ENCODE assay signal across 8 cellular contexts in the genomic region with DNA sequence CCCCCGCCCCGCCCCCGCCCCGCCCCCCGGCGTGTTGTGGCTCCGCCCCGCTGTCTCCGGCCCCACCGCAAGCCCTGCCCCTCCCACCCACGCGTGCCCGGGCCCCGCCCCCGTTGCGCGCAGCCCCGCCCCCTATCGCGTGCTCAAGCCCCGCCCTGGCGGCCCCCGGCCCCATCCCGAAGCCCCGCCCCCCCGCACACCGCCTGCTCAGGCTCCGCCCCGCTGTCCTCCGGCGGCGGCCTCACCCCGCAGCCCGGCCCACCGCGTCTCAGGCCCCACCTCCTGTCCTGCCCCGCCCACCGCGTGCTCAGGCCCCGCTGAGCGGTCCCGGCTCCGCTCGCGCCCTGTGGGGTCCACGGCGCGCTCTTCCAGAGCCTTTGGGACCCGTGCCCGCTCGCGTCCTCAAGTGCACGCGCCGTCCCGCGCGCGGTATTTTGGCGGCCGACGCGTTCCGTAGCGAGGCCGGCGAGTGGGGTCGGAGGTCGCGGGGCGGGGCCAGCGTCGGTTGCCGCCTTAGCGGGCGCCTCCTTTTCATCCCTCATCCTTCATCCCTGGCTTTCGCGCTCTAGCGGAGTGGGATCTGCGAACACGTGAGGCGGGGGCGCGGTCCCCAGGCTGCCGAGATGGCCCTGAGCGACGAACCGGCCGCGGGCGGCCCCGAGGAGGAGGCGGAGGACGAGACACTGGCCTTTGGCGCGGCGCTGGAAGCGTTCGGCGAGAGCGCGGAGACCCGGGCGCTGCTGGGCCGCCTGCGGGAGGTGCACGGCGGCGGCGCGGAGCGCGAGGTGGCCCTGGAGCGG. TPM values are rescaled to one million over a fixed set of nuclear protein-coding genes. Genes with fewer than 3 reads are reported as not detected.
DNase-seq lines count a peak whose midpoint lies in the region; ATAC-seq, FAIRE-seq and TF ChIP-seq lines count a peak whose summit lies in the region.

A gene (plus strand): TSS at position 495 of the 800 bp plus-strand sequence. CDS start 129 bp downstream, at position 624.

- peak within 1 kb of the TSS; percentile 78 for H3K4me3 Mint-ChIP-seq in central memory CD8-positive, alpha-beta T cell

- peak within 1 kb of the TSS; percentile 86 for H3K4me3 ChIP-seq in AG04450 (ENCODE audit: low read depth, low read length)
- peak within 1 kb of the TSS; percentile 83 to 88 (median 85) for H3K4me3 ChIP-seq in keratinocyte (ENCODE audit: control insufficient read depth in 2 of 3, extremely low read depth in 1 of 3, insufficient read depth in 2 of 3, low read depth in 1 of 3, low read length in 3 of 3)

- H3K4me1 Mint-ChIP-seq in central memory CD8-positive, alpha-beta T cell: peaks cover 25% of the 10 kb centered on the region

- H3K9me3 ChIP-seq in AG04450 (ENCODE audit: control insufficient read depth, insufficient read depth, low read length) (peaks cover 9% of the 10 kb centered on the region), keratinocyte (ENCODE audit: control insufficient read depth, low read depth, low read length) (no peaks in the 10 kb centered on the region)

- peaks cover 24% of the 10 kb centered on the region for H3K79me2 ChIP-seq in keratinocyte (ENCODE audit: control insufficient read depth, insufficient read depth, low read length)

- CTCF ChIA-PET in AG04450 (lab: Charles Lee): no interaction called here

- H3K9me3 Mint-ChIP-seq in central memory CD8-positive, alpha-beta T cell: no peaks in the 10 kb centered on the region

- H3K27me3 Mint-ChIP-seq in central memory CD8-positive, alpha-beta T cell: no peaks in the 10 kb centered on the region

- peak within 1 kb of the TSS; percentile 79 for H3K9ac ChIP-seq in keratinocyte (ENCODE audit: control insufficient read depth, extremely low read depth, insufficient read depth, low read length)

- ATAC-seq in HG03159 (IDR thresholded peaks at IDR 0.05; ENCODE audit: unreplicated experiment): peak; percentile 63
- peak; percentile 69 for ATAC-seq in central memory CD8-positive, alpha-beta T cell (replicated peaks; ENCODE audit: extremely low read depth, poor library complexity, severe bottlenecking)

- no peak for TF ChIP-seq CTCF in AG04450 (IDR thresholded peaks at IDR 0.05; ENCODE audit: low read depth, low read length)
- no peak for TF ChIP-seq CTCF in keratinocyte (optimal IDR thresholded peaks at IDR 0.05 in 1 of 3, IDR thresholded peaks at IDR 0.05 in 1 of 3, conservative IDR thresholded peaks at IDR 0.05 in 1 of 3; ENCODE audit: extremely low read depth in 1 of 3, insufficient read depth in 2 of 3, low read length in 3 of 3)

- H3K27me3 ChIP-seq in AG04450 (ENCODE audit: control insufficient read depth, insufficient read depth, low read length) (no peaks in the 10 kb centered on the region), keratinocyte (ENCODE audit: control insufficient read depth, extremely low read depth, insufficient read depth, low read length) (no peaks in the 10 kb centered on the region)

- no peak within 1 kb of the TSS for H3K27ac ChIP-seq in AG04450 (ENCODE audit: low read depth, low read length)
- peak within 1 kb of the TSS; percentile 55 for H3K27ac ChIP-seq in keratinocyte (ENCODE audit: control insufficient read depth, insufficient read depth, low read length)

- H3K9me1 ChIP-seq in keratinocyte (ENCODE audit: control insufficient read depth, extremely low read depth, insufficient read depth, low read length): peaks cover 3% of the 10 kb centered on the region

- dilution Hi-C loops in keratinocyte (cut with MboI; ENCODE audit: extremely low pct_ligation_motif_present, low sequenced_read_pairs): no loop called here

- no peaks in the 10 kb centered on the region for H4K20me1 ChIP-seq in keratinocyte (ENCODE audit: control insufficient read depth, extremely low read depth, insufficient read depth, low read length)

- H3K27ac Mint-ChIP-seq in central memory CD8-positive, alpha-beta T cell (ENCODE audit: low read depth): no peak within 1 kb of the TSS

- peak; percentile 72 for DNase-seq in AG04450 (ENCODE audit: low read depth, low spot score)
- peak; percentile 84 to 95 for DNase-seq in NCI-H446 (lab: John Stamatoyannopoulos, UW)
- peak; percentile 87 for DNase-seq in activated CD4-positive, CD25-positive, alpha-beta regulatory T cell treated with anti-CD3 and anti-CD28 coated beads, Interleukin-2, amount 50 U/mL, for 72 hours
- peak; percentile 69 for DNase-seq in central memory CD8-positive, alpha-beta T cell (ENCODE audit: low spot score in 2 of 2)
- DNase-seq in keratinocyte (ENCODE audit: low read depth, low spot score): no peak
- peak; percentile 89 for DNase-seq in stimulated activated CD4-positive, alpha-beta T cell treated with anti-CD3 and anti-CD28 coated beads, Interleukin-12 subunit alpha, Interleukin-12 subunit beta, amount 100 ng/mL, for 4 hours

- H3K4me2 ChIP-seq in keratinocyte (ENCODE audit: control insufficient read depth, extremely low read depth, insufficient read depth, low read depth, low read length): peak within 1 kb of the TSS; percentile 92

- in situ Hi-C loops in GM18951 (cut with MboI; ENCODE audit: low sequenced_read_pairs, unreplicated experiment): no loop called here

- peaks cover 7% of the 10 kb centered on the region for H3K36me3 Mint-ChIP-seq in central memory CD8-positive, alpha-beta T cell (ENCODE audit: insufficient read depth)

- peak; percentile 53 for TF ChIP-seq POLR2A in GM18951 (IDR thresholded peaks at IDR 0.05; ENCODE audit: extremely low read depth, insufficient read depth, insufficient read length)

- FAIRE-seq in keratinocyte (lab: Jason Lieb, UNC): no peak

- H2AFZ ChIP-seq in keratinocyte (ENCODE audit: control insufficient read depth, low read length): peak within 1 kb of the TSS; percentile 73

- peaks cover 0 to 7% of the 10 kb centered on the region in 2 experiments for H3K36me3 ChIP-seq in keratinocyte (ENCODE audit: control insufficient read depth in 2 of 2, extremely low read depth in 1 of 2, insufficient read depth in 2 of 2, low read length in 2 of 2)

- POLR2A ChIA-PET in AG04450 (lab: Yijun Ruan, JAX): no interaction called here

- H3K4me1 ChIP-seq in keratinocyte (ENCODE audit: control insufficient read depth, extremely low read depth, insufficient read depth, low read length): peaks cover 26% of the 10 kb centered on the region

RNA-seq across cellular contexts. Expression of the gene that starts here (rescaled TPM):
- polyA plus RNA-seq in AG04450 (2011; rRNA removed): 28.5 and 39.8 TPM in 2 replicates
- 38.0 and 42.9 TPM in 2 replicates for polyA minus RNA-seq in AG04450 (2011; rRNA and poly(A)+ RNA removed)
- 30.1 to 51.5 TPM (median 36.2 TPM) in 3 replicates for polyA plus RNA-seq in keratinocyte
- 46.9 TPM for polyA plus RNA-seq in keratinocyte (2011; ENCODE audit: low read depth)
- polyA plus RNA-seq in keratinocyte (2011; cell fraction: cytosol; rRNA removed): 27.0 and 48.2 TPM in 2 replicates
- 77.9 and 106 TPM in 2 replicates for polyA plus RNA-seq in keratinocyte (2011; cell fraction: nucleus; rRNA removed)
- 49.2 and 75.3 TPM in 2 replicates for polyA plus RNA-seq in keratinocyte (2012; ENCODE audit: low replicate concordance)
- polyA minus RNA-seq in keratinocyte: 63.0 to 138 TPM (median 81.3 TPM) in 3 replicates
- 59.3 TPM for polyA minus RNA-seq in keratinocyte (2011; cell fraction: cytosol; rRNA and poly(A)+ RNA removed)
- 47.8 and 67.7 TPM in 2 replicates for polyA minus RNA-seq in keratinocyte (2011; cell fraction: nucleus; rRNA and poly(A)+ RNA removed)
